In the genomic region with DNA sequence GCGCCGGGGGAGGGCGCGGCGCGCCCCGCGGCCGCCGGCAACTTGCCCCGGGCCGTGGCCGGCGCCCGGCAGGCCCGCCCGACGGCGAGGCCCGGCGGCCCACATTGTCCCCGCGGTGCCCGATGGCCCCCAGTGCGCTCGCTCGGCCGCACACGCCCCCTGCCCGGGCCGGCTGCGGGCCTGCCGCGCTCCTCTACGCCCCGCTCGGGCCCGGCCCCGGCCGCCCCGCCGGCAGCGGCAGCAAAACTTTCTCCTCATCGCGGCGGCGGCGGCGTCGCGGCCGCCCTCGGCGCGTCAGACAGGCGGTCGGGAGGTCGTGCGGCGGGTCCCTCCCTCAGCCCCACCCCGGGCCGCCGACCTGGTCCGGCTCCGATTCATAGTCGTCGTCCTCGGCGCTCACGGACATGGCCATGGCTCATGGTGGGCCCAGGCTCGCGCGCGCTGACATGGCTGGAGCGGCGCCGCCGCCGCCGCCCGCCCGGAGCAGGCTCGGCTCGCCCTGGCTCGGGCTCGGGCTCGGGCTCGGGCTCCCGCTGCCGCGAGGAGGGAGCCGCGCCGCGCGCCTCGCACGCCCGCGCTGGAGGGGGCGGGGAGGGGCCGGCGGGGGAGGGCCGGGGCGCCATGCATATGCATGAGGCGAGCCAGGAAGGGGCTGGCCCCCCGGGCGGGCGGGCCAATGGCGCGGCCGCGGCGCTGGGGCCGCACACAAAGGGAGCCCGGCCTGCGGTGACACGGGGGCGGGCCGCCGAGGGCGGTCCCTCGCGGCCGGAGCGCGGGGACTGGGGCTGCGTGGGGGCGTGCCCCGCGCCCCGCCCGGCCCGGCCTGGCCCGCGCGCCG, we compare ENCODE assay signal across 1 cellular context.
A peak's percentile ranks its signal among the peaks of the same experiment; 100 is the strongest.
TF ChIP-seq lines count a peak whose summit lies in the region.

No MANE protein-coding gene starts in this region.

TF ChIP-seq in HepG2, 621 proteins besides CTCF, POLR2A, EP300 and RAD21 (continued from another document and continues in another):
- TF ChIP-seq, protein P1, sequence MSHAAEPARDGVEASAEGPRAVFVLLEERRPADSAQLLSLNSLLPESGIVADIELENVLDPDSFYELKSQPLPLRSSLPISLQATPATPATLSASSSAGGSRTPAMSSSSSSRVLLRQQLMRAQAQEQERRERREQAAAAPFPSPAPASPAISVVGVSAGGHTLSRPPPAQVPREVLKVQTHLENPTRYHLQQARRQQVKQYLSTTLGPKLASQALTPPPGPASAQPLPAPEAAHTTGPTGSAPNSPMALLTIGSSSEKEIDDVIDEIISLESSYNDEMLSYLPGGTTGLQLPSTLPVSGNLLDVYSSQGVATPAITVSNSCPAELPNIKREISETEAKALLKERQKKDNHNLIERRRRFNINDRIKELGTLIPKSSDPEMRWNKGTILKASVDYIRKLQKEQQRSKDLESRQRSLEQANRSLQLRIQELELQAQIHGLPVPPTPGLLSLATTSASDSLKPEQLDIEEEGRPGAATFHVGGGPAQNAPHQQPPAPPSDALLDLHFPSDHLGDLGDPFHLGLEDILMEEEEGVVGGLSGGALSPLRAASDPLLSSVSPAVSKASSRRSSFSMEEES (CRISPR knock-in tag; IDR thresholded peaks at IDR 0.05), result no peak
- TF ChIP-seq YY1 (IDR thresholded peaks at IDR 0.05; ENCODE audit: insufficient read depth, insufficient replicate concordance, low read depth, low read length) (no peak), MEIS2 (CRISPR knock-in tag; IDR thresholded peaks at IDR 0.05) (0 out of 2 replicates have a peak, but pooled peaks have one; percentile 10), SALL1 (CRISPR knock-in tag; IDR thresholded peaks at IDR 0.05) (peak; percentile 2; the same call in 1 of the 2 replicates), SP4 (CRISPR knock-in tag; IDR thresholded peaks at IDR 0.05) (0 out of 2 replicates have a peak, but pooled peaks have one; percentile 5), NFYB (CRISPR knock-in tag; IDR thresholded peaks at IDR 0.05) (peak; percentile 61), RFX5 (IDR thresholded peaks at IDR 0.05; ENCODE audit: low read depth, low read length) (no peak), NONO (IDR thresholded peaks at IDR 0.05) (no peak), NONO (CRISPR knock-in tag; conservative IDR thresholded peaks at IDR 0.05) (no peak), SRSF9 (IDR thresholded peaks at IDR 0.05; ENCODE audit: borderline replicate concordance, insufficient read depth, low read depth, low read length, poor library complexity, severe bottlenecking) (no peak), ZNF672 (CRISPR knock-in tag; IDR thresholded peaks at IDR 0.05) (0 out of 2 replicates have a peak, but pooled peaks have one; percentile 23), MXD4 (CRISPR knock-in tag; IDR thresholded peaks at IDR 0.05) (no peak), ZNF891 (CRISPR knock-in tag; IDR thresholded peaks at IDR 0.05) (no peak), GABPA (IDR thresholded peaks at IDR 0.05; ENCODE audit: low read depth, low read length) (peak; percentile 50), GABPA (CRISPR knock-in tag; IDR thresholded peaks at IDR 0.05; ENCODE audit: low read depth) (no peak), ZNF777 (CRISPR knock-in tag; IDR thresholded peaks at IDR 0.05) (peak; percentile 92), CHCHD3 (CRISPR knock-in tag; IDR thresholded peaks at IDR 0.05) (0 out of 2 replicates have a peak, but pooled peaks have one; percentile 64), RNF2 (conservative IDR thresholded peaks at IDR 0.05; ENCODE audit: low read depth) (peak; percentile 37; the same call in 1 of the 2 replicates), ZNF432 (CRISPR knock-in tag; IDR thresholded peaks at IDR 0.05; ENCODE audit: borderline replicate concordance) (no peak), IKZF4 (CRISPR knock-in tag; IDR thresholded peaks at IDR 0.05; ENCODE audit: borderline replicate concordance, low read depth, not compliant biosample characterization) (no peak), ZNF451 (CRISPR knock-in tag; IDR thresholded peaks at IDR 0.05) (0 out of 2 replicates have a peak, but pooled peaks have one; percentile 39), DBP (CRISPR knock-in tag; IDR thresholded peaks at IDR 0.05; ENCODE audit: not compliant biosample characterization) (no peak), HOXA7 (CRISPR knock-in tag; IDR thresholded peaks at IDR 0.05) (no peak), MIER2 (CRISPR knock-in tag; IDR thresholded peaks at IDR 0.05) (no peak), ZNF724P (CRISPR knock-in tag; IDR thresholded peaks at IDR 0.05; ENCODE audit: borderline replicate concordance) (peak; percentile 60; the same call in 1 of the 2 replicates), ZNF142 (CRISPR knock-in tag; IDR thresholded peaks at IDR 0.05) (peak; percentile 86), HBP1 (CRISPR knock-in tag; IDR thresholded peaks at IDR 0.05; ENCODE audit: low read depth) (no peak), ELF3 (CRISPR knock-in tag; IDR thresholded peaks at IDR 0.05) (0 out of 2 replicates have a peak, but pooled peaks have one; percentile 4), RBFOX2 (IDR thresholded peaks at IDR 0.05; ENCODE audit: low read depth, low read length) (peak; percentile 72), ATF7-NPFF (CRISPR knock-in tag; IDR thresholded peaks at IDR 0.05; ENCODE audit: low read depth) (peak; percentile 30; the same call in 1 of the 2 replicates), GPN1 (CRISPR knock-in tag; IDR thresholded peaks at IDR 0.05; ENCODE audit: borderline replicate concordance) (no peak), ZNF839 (CRISPR knock-in tag; IDR thresholded peaks at IDR 0.05; ENCODE audit: borderline replicate concordance) (no peak), ZBTB14 (CRISPR knock-in tag; IDR thresholded peaks at IDR 0.05) (peak; percentile 64; the same call in 1 of the 2 replicates)
- TF ChIP-seq, protein P2, sequence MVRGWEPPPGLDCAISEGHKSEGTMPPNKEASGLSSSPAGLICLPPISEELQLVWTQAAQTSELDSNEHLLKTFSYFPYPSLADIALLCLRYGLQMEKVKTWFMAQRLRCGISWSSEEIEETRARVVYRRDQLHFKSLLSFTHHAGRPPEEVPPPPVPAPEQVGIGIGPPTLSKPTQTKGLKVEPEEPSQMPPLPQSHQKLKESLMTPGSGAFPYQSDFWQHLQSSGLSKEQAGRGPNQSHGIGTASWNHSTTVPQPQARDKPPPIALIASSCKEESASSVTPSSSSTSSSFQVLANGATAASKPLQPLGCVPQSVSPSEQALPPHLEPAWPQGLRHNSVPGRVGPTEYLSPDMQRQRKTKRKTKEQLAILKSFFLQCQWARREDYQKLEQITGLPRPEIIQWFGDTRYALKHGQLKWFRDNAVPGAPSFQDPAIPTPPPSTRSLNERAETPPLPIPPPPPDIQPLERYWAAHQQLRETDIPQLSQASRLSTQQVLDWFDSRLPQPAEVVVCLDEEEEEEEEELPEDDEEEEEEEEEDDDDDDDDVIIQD (CRISPR knock-in tag; IDR thresholded peaks at IDR 0.05; ENCODE audit: low read depth), result no peak
- TF ChIP-seq, protein P3, sequence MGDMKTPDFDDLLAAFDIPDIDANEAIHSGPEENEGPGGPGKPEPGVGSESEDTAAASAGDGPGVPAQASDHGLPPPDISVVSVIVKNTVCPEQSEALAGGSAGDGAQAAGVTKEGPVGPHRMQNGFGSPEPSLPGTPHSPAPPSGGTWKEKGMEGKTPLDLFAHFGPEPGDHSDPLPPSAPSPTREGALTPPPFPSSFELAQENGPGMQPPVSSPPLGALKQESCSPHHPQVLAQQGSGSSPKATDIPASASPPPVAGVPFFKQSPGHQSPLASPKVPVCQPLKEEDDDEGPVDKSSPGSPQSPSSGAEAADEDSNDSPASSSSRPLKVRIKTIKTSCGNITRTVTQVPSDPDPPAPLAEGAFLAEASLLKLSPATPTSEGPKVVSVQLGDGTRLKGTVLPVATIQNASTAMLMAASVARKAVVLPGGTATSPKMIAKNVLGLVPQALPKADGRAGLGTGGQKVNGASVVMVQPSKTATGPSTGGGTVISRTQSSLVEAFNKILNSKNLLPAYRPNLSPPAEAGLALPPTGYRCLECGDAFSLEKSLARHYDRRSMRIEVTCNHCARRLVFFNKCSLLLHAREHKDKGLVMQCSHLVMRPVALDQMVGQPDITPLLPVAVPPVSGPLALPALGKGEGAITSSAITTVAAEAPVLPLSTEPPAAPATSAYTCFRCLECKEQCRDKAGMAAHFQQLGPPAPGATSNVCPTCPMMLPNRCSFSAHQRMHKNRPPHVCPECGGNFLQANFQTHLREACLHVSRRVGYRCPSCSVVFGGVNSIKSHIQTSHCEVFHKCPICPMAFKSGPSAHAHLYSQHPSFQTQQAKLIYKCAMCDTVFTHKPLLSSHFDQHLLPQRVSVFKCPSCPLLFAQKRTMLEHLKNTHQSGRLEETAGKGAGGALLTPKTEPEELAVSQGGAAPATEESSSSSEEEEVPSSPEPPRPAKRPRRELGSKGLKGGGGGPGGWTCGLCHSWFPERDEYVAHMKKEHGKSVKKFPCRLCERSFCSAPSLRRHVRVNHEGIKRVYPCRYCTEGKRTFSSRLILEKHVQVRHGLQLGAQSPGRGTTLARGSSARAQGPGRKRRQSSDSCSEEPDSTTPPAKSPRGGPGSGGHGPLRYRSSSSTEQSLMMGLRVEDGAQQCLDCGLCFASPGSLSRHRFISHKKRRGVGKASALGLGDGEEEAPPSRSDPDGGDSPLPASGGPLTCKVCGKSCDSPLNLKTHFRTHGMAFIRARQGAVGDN (CRISPR knock-in tag; IDR thresholded peaks at IDR 0.05), result peak; percentile 49
- TF ChIP-seq, protein P4, sequence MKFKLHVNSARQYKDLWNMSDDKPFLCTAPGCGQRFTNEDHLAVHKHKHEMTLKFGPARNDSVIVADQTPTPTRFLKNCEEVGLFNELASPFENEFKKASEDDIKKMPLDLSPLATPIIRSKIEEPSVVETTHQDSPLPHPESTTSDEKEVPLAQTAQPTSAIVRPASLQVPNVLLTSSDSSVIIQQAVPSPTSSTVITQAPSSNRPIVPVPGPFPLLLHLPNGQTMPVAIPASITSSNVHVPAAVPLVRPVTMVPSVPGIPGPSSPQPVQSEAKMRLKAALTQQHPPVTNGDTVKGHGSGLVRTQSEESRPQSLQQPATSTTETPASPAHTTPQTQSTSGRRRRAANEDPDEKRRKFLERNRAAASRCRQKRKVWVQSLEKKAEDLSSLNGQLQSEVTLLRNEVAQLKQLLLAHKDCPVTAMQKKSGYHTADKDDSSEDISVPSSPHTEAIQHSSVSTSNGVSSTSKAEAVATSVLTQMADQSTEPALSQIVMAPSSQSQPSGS (CRISPR knock-in tag; IDR thresholded peaks at IDR 0.05), result no peak
